1 cellular context compared by ENCODE assay signal in genomic region chr20:3739926-3740599, GRCh38.
TF ChIP-seq lines count a peak whose summit lies in the region.

No MANE protein-coding gene starts in this region.

TF ChIP-seq in HepG2, 621 proteins besides CTCF, POLR2A, EP300 and RAD21 (continued from another document and continues in another):
- TF ChIP-seq UBTF (CRISPR knock-in tag; IDR thresholded peaks at IDR 0.05) (no peak; the same call in 1 of the 2 replicates), ZNF704 (CRISPR knock-in tag; IDR thresholded peaks at IDR 0.05; ENCODE audit: borderline replicate concordance) (no peak), ZNF709 (CRISPR knock-in tag; IDR thresholded peaks at IDR 0.05) (peak; percentile 40; the same call in 1 of the 2 replicates), ZNF512B (CRISPR knock-in tag; IDR thresholded peaks at IDR 0.05; ENCODE audit: borderline replicate concordance) (no peak), JUND (CRISPR knock-in tag; IDR thresholded peaks at IDR 0.05) (no peak), ZNF562 (CRISPR knock-in tag; IDR thresholded peaks at IDR 0.05; ENCODE audit: borderline replicate concordance) (no peak), GABPA (IDR thresholded peaks at IDR 0.05; ENCODE audit: low read depth, low read length) (no peak), GABPA (CRISPR knock-in tag; IDR thresholded peaks at IDR 0.05; ENCODE audit: low read depth) (no peak), ZNF326 (CRISPR knock-in tag; IDR thresholded peaks at IDR 0.05; ENCODE audit: borderline replicate concordance) (no peak), NCOA1 (CRISPR knock-in tag; IDR thresholded peaks at IDR 0.05) (no peak), ATF2 (CRISPR knock-in tag; IDR thresholded peaks at IDR 0.05) (no peak), FOXC1 (CRISPR knock-in tag; IDR thresholded peaks at IDR 0.05; ENCODE audit: borderline replicate concordance) (no peak), SALL1 (CRISPR knock-in tag; IDR thresholded peaks at IDR 0.05) (peak; percentile 19; the same call in 1 of the 2 replicates), ZNF737 (CRISPR knock-in tag; IDR thresholded peaks at IDR 0.05; ENCODE audit: borderline replicate concordance) (no peak), CREB1 (IDR thresholded peaks at IDR 0.05) (no peak), CREB1 (CRISPR knock-in tag; IDR thresholded peaks at IDR 0.05) (no peak), KDM1A (CRISPR knock-in tag; IDR thresholded peaks at IDR 0.05) (no peak), ZNF816 (CRISPR knock-in tag; IDR thresholded peaks at IDR 0.05; ENCODE audit: borderline replicate concordance) (no peak), HMGA1 (CRISPR knock-in tag; conservative IDR thresholded peaks at IDR 0.05) (no peak), ZNF441 (CRISPR knock-in tag; IDR thresholded peaks at IDR 0.05; ENCODE audit: borderline replicate concordance) (no peak), ZGPAT (CRISPR knock-in tag; IDR thresholded peaks at IDR 0.05) (no peak), ZMYM2 (CRISPR knock-in tag; IDR thresholded peaks at IDR 0.05) (no peak), FOXO1 (CRISPR knock-in tag; IDR thresholded peaks at IDR 0.05) (no peak), ZNF20 (CRISPR knock-in tag; IDR thresholded peaks at IDR 0.05) (no peak), JUNB (CRISPR knock-in tag; IDR thresholded peaks at IDR 0.05; ENCODE audit: borderline replicate concordance) (no peak), ZNF720 (CRISPR knock-in tag; IDR thresholded peaks at IDR 0.05) (no peak), ZNF558 (CRISPR knock-in tag; IDR thresholded peaks at IDR 0.05; ENCODE audit: borderline replicate concordance) (0 out of 2 replicates have a peak, but pooled peaks have one; percentile 42), TCF7 (IDR thresholded peaks at IDR 0.05; ENCODE audit: low read depth) (no peak), POLR2G (IDR thresholded peaks at IDR 0.05; ENCODE audit: low read depth, low read length) (no peak), SCMH1 (CRISPR knock-in tag; IDR thresholded peaks at IDR 0.05; ENCODE audit: borderline replicate concordance) (no peak), NFKB2 (CRISPR knock-in tag; IDR thresholded peaks at IDR 0.05; ENCODE audit: borderline replicate concordance) (0 out of 2 replicates have a peak, but pooled peaks have one; percentile 30), ETV6 (CRISPR knock-in tag; conservative IDR thresholded peaks at IDR 0.05) (no peak), ZNF800 (CRISPR knock-in tag; IDR thresholded peaks at IDR 0.05) (no peak), PHF20 (CRISPR knock-in tag; IDR thresholded peaks at IDR 0.05) (no peak), IKZF4 (CRISPR knock-in tag; IDR thresholded peaks at IDR 0.05; ENCODE audit: borderline replicate concordance, low read depth, not compliant biosample characterization) (no peak), ZNF350 (CRISPR knock-in tag; IDR thresholded peaks at IDR 0.05; ENCODE audit: borderline replicate concordance, low read depth) (peak; percentile 52; the same call in 1 of the 2 replicates), IRF9 (CRISPR knock-in tag; IDR thresholded peaks at IDR 0.05; ENCODE audit: borderline replicate concordance) (no peak), ZNF329 (CRISPR knock-in tag; IDR thresholded peaks at IDR 0.05; ENCODE audit: low read depth) (no peak), KAT7 (CRISPR knock-in tag; IDR thresholded peaks at IDR 0.05; ENCODE audit: borderline replicate concordance) (no peak), ZNF850 (CRISPR knock-in tag; conservative IDR thresholded peaks at IDR 0.05) (no peak), AGO2 (optimal IDR thresholded peaks at IDR 0.05; ENCODE audit: low read depth, low read length) (no peak), ARNTL (CRISPR knock-in tag; IDR thresholded peaks at IDR 0.05) (no peak)
- TF ChIP-seq, protein P1, sequence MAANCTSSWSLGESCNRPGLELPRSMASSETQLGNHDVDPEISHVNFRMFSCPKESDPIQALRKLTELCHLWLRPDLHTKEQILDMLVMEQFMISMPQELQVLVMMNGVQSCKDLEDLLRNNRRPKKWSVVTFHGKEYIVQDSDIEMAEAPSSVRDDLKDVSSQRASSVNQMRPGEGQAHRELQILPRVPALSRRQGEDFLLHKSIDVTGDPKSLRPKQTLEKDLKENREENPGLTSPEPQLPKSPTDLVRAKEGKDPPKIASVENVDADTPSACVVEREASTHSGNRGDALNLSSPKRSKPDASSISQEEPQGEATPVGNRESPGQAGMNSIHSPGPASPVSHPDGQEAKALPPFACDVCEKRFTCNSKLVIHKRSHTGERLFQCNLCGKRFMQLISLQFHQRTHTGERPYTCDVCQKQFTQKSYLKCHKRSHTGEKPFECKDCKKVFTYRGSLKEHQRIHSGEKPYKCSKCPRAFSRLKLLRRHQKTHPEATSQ (CRISPR knock-in tag; IDR thresholded peaks at IDR 0.05; ENCODE audit: borderline replicate concordance) = no peak
- TF ChIP-seq, protein P2, sequence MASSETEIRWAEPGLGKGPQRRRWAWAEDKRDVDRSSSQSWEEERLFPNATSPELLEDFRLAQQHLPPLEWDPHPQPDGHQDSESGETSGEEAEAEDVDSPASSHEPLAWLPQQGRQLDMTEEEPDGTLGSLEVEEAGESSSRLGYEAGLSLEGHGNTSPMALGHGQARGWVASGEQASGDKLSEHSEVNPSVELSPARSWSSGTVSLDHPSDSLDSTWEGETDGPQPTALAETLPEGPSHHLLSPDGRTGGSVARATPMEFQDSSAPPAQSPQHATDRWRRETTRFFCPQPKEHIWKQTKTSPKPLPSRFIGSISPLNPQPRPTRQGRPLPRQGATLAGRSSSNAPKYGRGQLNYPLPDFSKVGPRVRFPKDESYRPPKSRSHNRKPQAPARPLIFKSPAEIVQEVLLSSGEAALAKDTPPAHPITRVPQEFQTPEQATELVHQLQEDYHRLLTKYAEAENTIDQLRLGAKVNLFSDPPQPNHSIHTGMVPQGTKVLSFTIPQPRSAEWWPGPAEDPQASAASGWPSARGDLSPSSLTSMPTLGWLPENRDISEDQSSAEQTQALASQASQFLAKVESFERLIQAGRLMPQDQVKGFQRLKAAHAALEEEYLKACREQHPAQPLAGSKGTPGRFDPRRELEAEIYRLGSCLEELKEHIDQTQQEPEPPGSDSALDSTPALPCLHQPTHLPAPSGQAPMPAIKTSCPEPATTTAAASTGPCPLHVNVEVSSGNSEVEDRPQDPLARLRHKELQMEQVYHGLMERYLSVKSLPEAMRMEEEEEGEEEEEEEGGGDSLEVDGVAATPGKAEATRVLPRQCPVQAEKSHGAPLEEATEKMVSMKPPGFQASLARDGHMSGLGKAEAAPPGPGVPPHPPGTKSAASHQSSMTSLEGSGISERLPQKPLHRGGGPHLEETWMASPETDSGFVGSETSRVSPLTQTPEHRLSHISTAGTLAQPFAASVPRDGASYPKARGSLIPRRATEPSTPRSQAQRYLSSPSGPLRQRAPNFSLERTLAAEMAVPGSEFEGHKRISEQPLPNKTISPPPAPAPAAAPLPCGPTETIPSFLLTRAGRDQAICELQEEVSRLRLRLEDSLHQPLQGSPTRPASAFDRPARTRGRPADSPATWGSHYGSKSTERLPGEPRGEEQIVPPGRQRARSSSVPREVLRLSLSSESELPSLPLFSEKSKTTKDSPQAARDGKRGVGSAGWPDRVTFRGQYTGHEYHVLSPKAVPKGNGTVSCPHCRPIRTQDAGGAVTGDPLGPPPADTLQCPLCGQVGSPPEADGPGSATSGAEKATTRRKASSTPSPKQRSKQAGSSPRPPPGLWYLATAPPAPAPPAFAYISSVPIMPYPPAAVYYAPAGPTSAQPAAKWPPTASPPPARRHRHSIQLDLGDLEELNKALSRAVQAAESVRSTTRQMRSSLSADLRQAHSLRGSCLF (CRISPR knock-in tag; IDR thresholded peaks at IDR 0.05; ENCODE audit: borderline replicate concordance) = no peak
- TF ChIP-seq, protein P3, sequence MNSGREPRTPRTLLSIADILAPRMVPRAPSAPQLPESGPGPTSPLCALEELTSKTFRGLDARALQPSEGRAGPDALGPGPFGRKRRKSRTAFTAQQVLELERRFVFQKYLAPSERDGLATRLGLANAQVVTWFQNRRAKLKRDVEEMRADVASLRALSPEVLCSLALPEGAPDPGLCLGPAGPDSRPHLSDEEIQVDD (CRISPR knock-in tag; IDR thresholded peaks at IDR 0.05; ENCODE audit: borderline replicate concordance) = 0 out of 2 replicates have a peak, but pooled peaks have one; percentile 14
